Comparison of ENCODE assay signal across 32 cellular contexts in genomic region chr11:85658180-85658579, GRCh38. TPM values are rescaled to one million over a fixed set of nuclear protein-coding genes. Genes with fewer than 3 reads are reported as not detected.
"Had no signal": no experiment of that assay in that cellular context is flagged by ENCODE, and none has a peak within 500 bp of the region (broad histone marks: within the 10 kb centered on the region; RNA-seq: fewer than 3 reads in every experiment).

No MANE protein-coding gene starts in this region.

- H3K4me3 Mint-ChIP-seq: activated CD4-positive, alpha-beta memory T cell treated with anti-CD3 and anti-CD28 coated beads for 36 hours; immature natural killer cell; naive thymus-derived CD4-positive, alpha-beta T cell; stimulated activated naive B cell treated with anti-CD40 and anti-IgM and Interleukin-4, amounts not matched to agents 10 μg/mL and 1 μg/mL and 100 μg/mL, for 72 hours had no signal

- H3K9me3 Mint-ChIP-seq: activated CD4-positive, alpha-beta memory T cell treated with anti-CD3 and anti-CD28 coated beads for 36 hours; activated naive CD4-positive, alpha-beta T cell treated with anti-CD3 and anti-CD28 coated beads, Interleukin-2, amount 50 U/mL, for 72 hours; immature natural killer cell; naive thymus-derived CD4-positive, alpha-beta T cell; stimulated activated naive B cell treated with anti-CD40 and anti-IgM and Interleukin-4, amounts not matched to agents 10 μg/mL and 1 μg/mL and 100 μg/mL, for 72 hours had no signal

- H3K27me3 ChIP-seq: brain microvascular endothelial cell, dorsolateral prefrontal cortex, sigmoid colon, stomach, thyroid gland had no signal

- H3K27ac Mint-ChIP-seq: stimulated activated naive B cell treated with anti-CD40 and anti-IgM and Interleukin-4, amounts not matched to agents 10 μg/mL and 1 μg/mL and 100 μg/mL, for 72 hours had no signal

- H3K27ac ChIP-seq: brain microvascular endothelial cell, coronary artery, parathyroid adenoma, sigmoid colon, thyroid gland had no signal

- H3K9me3 ChIP-seq: psoas muscle, sigmoid colon, stomach, thyroid gland had no signal

- H3K9ac ChIP-seq: parathyroid adenoma had no signal

- H3K4me3 ChIP-seq: coronary artery, psoas muscle, sigmoid colon, stomach, thyroid gland had no signal

- H3K27me3 Mint-ChIP-seq: activated CD4-positive, alpha-beta memory T cell treated with anti-CD3 and anti-CD28 coated beads for 36 hours; naive thymus-derived CD4-positive, alpha-beta T cell; stimulated activated naive B cell treated with anti-CD40 and anti-IgM and Interleukin-4, amounts not matched to agents 10 μg/mL and 1 μg/mL and 100 μg/mL, for 72 hours had no signal

- DNase-seq: activated CD4-positive, alpha-beta memory T cell treated with anti-CD3 and anti-CD28 coated beads for 36 hours; activated CD4-positive, alpha-beta T cell treated with anti-CD3 and anti-CD28 coated beads for 4 hours; activated CD8-positive, alpha-beta memory T cell treated with anti-CD3 and anti-CD28 coated beads, Interleukin-2, amount 50 U/mL, for 4 hours; activated naive CD4-positive, alpha-beta T cell; activated T-cell treated with anti-CD3 and anti-CD28 coated beads, Interleukin-2, amount 50 U/mL, for 48 hours; amniotic stem cell; brain microvascular endothelial cell; dorsolateral prefrontal cortex; effector memory CD4-positive, alpha-beta T cell; erythroblast; foreskin fibroblast; head of caudate nucleus; hypothalamus; immature natural killer cell; kidney; left colon; mammary epithelial cell; midbrain; naive thymus-derived CD4-positive, alpha-beta T cell; psoas muscle; sigmoid colon; stimulated activated CD4-positive, alpha-beta T cell treated with anti-CD3 and anti-CD28 coated beads, Interleukin-15, amount 100 ng/mL, for 24 hours; stimulated activated CD4-positive, alpha-beta T cell treated with anti-CD3 and anti-CD28 coated beads, Interleukin-2, amount 100 ng/mL, for 24 hours; stimulated activated naive B cell treated with anti-CD40 and anti-IgM and Interleukin-4, amounts not matched to agents 10 μg/mL and 1 μg/mL and 100 μg/mL, for 72 hours; stomach; T-helper 1 cell; thyroid gland had no signal

- H2AFZ ChIP-seq: parathyroid adenoma had no signal

- H3K36me3 ChIP-seq: thyroid gland had no signal

- ATAC-seq: activated naive CD4-positive, alpha-beta T cell treated with anti-CD3 and anti-CD28 coated beads, Interleukin-2, amount 50 U/mL, for 72 hours; left colon; naive thymus-derived CD4-positive, alpha-beta T cell; psoas muscle; stimulated activated naive B cell treated with anti-CD40 and anti-IgM and Interleukin-4, amounts not matched to agents 10 μg/mL and 1 μg/mL and 100 μg/mL, for 72 hours had no signal

RNA-seq across cellular contexts. Expression of gene CCDC89, which starts 27.8 kb away (rescaled TPM):
- total RNA-seq: activated CD4-positive, alpha-beta memory T cell treated with anti-CD3 and anti-CD28 coated beads for 36 hours; activated CD8-positive, alpha-beta memory T cell treated with anti-CD3 and anti-CD28 coated beads for 36 hours; activated naive CD4-positive, alpha-beta T cell treated with anti-CD3 and anti-CD28 coated beads, Interleukin-2, amount 50 U/mL, for 72 hours had no signal
- polyA plus RNA-seq: immature natural killer cell; mammary epithelial cell; naive thymus-derived CD4-positive, alpha-beta T cell; neural cell had no signal
